ENCODE assay signal across 8 cellular contexts in the genomic region with DNA sequence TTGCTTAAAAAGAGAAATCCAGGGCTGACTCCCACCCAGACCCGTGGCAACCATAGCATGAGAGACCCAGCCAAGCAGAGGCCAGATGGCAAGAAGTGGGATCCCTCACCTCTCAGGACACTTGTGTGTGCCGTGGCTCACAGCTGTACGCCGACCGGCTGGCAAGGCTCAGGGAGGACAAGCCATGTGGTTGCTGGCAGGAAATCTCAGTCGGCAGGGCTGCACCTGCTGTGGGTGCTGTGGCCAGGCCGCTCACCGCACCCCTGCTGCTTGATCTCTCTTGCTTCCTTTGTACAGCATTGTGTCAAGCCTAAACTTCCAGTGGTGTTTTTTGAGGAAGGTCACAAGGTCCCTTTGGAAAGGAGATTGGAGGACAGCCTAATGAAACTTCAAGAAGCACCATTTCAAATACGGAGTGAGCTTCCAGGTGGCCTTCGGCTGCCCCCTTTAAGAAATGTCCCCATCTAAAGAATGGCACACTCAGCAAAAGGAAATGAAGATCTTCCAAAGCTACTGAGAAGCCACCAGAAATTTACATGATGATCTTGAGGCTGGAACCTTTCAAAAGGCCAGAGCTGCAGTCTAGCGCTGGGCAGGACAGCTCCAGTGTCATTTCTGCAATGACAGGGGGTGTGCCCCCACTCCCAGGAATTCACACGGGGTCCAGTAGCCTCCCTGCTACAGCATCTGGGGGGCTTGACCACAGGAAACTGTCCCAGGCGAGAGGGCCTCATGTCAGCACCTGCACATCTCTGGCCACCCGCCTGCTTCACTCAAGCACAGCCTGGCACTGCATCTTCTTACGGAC.
A peak's percentile ranks its signal among the peaks of the same experiment; 100 is the strongest.
DNase-seq lines count a peak whose midpoint lies in the region; ATAC-seq and TF ChIP-seq lines count a peak whose summit lies in the region.

No MANE protein-coding gene starts in this region.

- H3K4me3 ChIP-seq in trophoblast cell (ENCODE audit: low read depth, low read length), result no peak overlapping the region
- no peak overlapping the region for H3K4me3 ChIP-seq in colonic mucosa

- H3K18ac ChIP-seq in trophoblast cell (ENCODE audit: low read length), result no peak overlapping the region

- H3K4ac ChIP-seq in trophoblast cell (ENCODE audit: low read depth, low read length), result no peak overlapping the region

- H4K8ac ChIP-seq in trophoblast cell (ENCODE audit: low read depth, low read length), result no peak overlapping the region

- H3K36me3 ChIP-seq in trophoblast cell (ENCODE audit: control insufficient read depth in 1 of 2, insufficient read depth in 2 of 2, low read length in 2 of 2), result no peaks in the 10 kb centered on the region
- H3K36me3 ChIP-seq in colonic mucosa, result no peaks in the 10 kb centered on the region

- H3K79me1 ChIP-seq in trophoblast cell (ENCODE audit: low read length), result no peaks in the 10 kb centered on the region

- H2BK12ac ChIP-seq in trophoblast cell (ENCODE audit: low read length), result no peak overlapping the region

- H3K9ac ChIP-seq in trophoblast cell (ENCODE audit: low read length) (no peak overlapping the region), colonic mucosa (ENCODE audit: low read depth in 2 of 2, low read length in 2 of 2) (no peak overlapping the region)

- intact Hi-C loops in colonic mucosa (cut with DNase I), result no loop called here

- H4K91ac ChIP-seq in trophoblast cell (ENCODE audit: low read depth, low read length), result no peak overlapping the region

- H2AFZ ChIP-seq in trophoblast cell (ENCODE audit: insufficient read depth, low read length, poor library complexity), result no peak overlapping the region

- H2BK5ac ChIP-seq in trophoblast cell (ENCODE audit: low read depth, low read length, poor library complexity), result no peak overlapping the region

- no peaks in the 10 kb centered on the region for H3K79me2 ChIP-seq in trophoblast cell (ENCODE audit: control insufficient read depth, insufficient read depth, low read length, poor library complexity)

- no peak for TF ChIP-seq CTCF in colonic mucosa (IDR thresholded peaks at IDR 0.05)

- H3K4me2 ChIP-seq in trophoblast cell (ENCODE audit: low read length), result no peak overlapping the region

- ATAC-seq in GM18861 (IDR thresholded peaks at IDR 0.05; ENCODE audit: unreplicated experiment) (peak; percentile 83), HG02759 (IDR thresholded peaks at IDR 0.05; ENCODE audit: unreplicated experiment) (peak; percentile 79), GM18868 (IDR thresholded peaks at IDR 0.05; ENCODE audit: unreplicated experiment) (no peak)

- no peak overlapping the region for H4K12ac ChIP-seq in trophoblast cell (ENCODE audit: low read depth, low read length)

- DNase-seq in T-helper 1 cell, result peak in 3 of 5 donors; percentile 27 to 75 (median 36)
- peak; percentile 8 for DNase-seq in myocyte (ENCODE audit: low read depth)
- DNase-seq in trophoblast cell, result no peak
- no peak for DNase-seq in SKM-1 treated with dmso at 0.1 percent for 144 hours (lab: John Stamatoyannopoulos, UW; ENCODE audit: unreplicated experiment)
- DNase-seq in colonic mucosa, result no peak

- no peak overlapping the region for H3K14ac ChIP-seq in trophoblast cell (ENCODE audit: low read length)

- H3K27me3 ChIP-seq in trophoblast cell (ENCODE audit: insufficient read depth, low read length), result no peaks in the 10 kb centered on the region
- H3K27me3 ChIP-seq in colonic mucosa, result no peaks in the 10 kb centered on the region

- WGBS in trophoblast cell (ENCODE audit: extremely low coverage, insufficient coverage, insufficient read length), result no CpG with 5 or more reads among the region's 15 CpGs

- no peaks in the 10 kb centered on the region for H3K9me3 ChIP-seq in trophoblast cell (ENCODE audit: insufficient read depth, low read depth, low read length)
- H3K9me3 ChIP-seq in colonic mucosa, result no peaks in the 10 kb centered on the region

- H2AK5ac ChIP-seq in trophoblast cell (ENCODE audit: low read length), result no peak overlapping the region

- H2BK120ac ChIP-seq in trophoblast cell (ENCODE audit: insufficient read depth, low read length, poor library complexity), result no peak overlapping the region

- H3K23ac ChIP-seq in trophoblast cell (ENCODE audit: low read length), result no peak overlapping the region

- H3K4me1 ChIP-seq in trophoblast cell (ENCODE audit: control insufficient read depth in 1 of 2, insufficient read depth in 2 of 2, low read length in 2 of 2) (no peaks in the 10 kb centered on the region), colonic mucosa (no peaks in the 10 kb centered on the region)

- H3K27ac ChIP-seq in trophoblast cell (ENCODE audit: low read depth, low read length), result no peak overlapping the region
- no peak overlapping the region for H3K27ac ChIP-seq in colonic mucosa

Comparison
In these comparisons a context has a peak if more than half of its experiments do, and no peak if none do; other contexts are left out.
1. DNase-seq: peak in T-helper 1 cell (3 of 5) and myocyte (single experiment); none in trophoblast cell (0 of 2), SKM-1 treated with dmso at 0.1 percent for 144 hours (single experiment) and colonic mucosa (single experiment).